Comparison of ENCODE assay signal across 2 cellular contexts in genomic region chr9:124335320-124335707, GRCh38.
A peak's percentile ranks its signal among the peaks of the same experiment; 100 is the strongest.
TF ChIP-seq lines count a peak whose summit lies in the region.

No MANE protein-coding gene starts in this region.

TF ChIP-seq in IMR-90, 13 proteins besides CTCF, POLR2A, EP300 and RAD21:
- TF ChIP-seq CEBPB (IDR thresholded peaks at IDR 0.05; ENCODE audit: low read depth, low read length) (peak; percentile 46; the same call in 1 of the 2 replicates), RFX5 (IDR thresholded peaks at IDR 0.05; ENCODE audit: low read depth, low read length) (no peak), SMC3 (IDR thresholded peaks at IDR 0.05; ENCODE audit: low read depth, low read length) (no peak), USF2 (IDR thresholded peaks at IDR 0.05; ENCODE audit: low read depth, low read length) (no peak), FOS (IDR thresholded peaks at IDR 0.05; ENCODE audit: low read depth, low read length) (no peak), ELK1 (IDR thresholded peaks at IDR 0.05; ENCODE audit: borderline replicate concordance, low read depth, low read length) (no peak)
TF ChIP-seq in IMR-90: peak in this region for 1.

TF ChIP-seq in GM12878, 131 proteins besides CTCF, POLR2A, EP300 and RAD21:
- no peak for TF ChIP-seq ATF2 (IDR thresholded peaks at IDR 0.05; ENCODE audit: low read length)
- TF ChIP-seq LARP7 (IDR thresholded peaks at IDR 0.05) = no peak
- no peak for TF ChIP-seq CEBPZ (IDR thresholded peaks at IDR 0.05; ENCODE audit: low read depth, low read length)
- TF ChIP-seq SMC3 (IDR thresholded peaks at IDR 0.05; ENCODE audit: borderline replicate concordance, low read length) = no peak
- no peak for TF ChIP-seq HCFC1 (IDR thresholded peaks at IDR 0.05; ENCODE audit: low read length)
- no peak for TF ChIP-seq SUZ12 (IDR thresholded peaks at IDR 0.05; ENCODE audit: unreplicated experiment)
- TF ChIP-seq FOXM1 (IDR thresholded peaks at IDR 0.05; ENCODE audit: low read depth, low read length) = no peak
- no peak for TF ChIP-seq RBBP5 (conservative IDR thresholded peaks at IDR 0.05)
- TF ChIP-seq MLLT1 (IDR thresholded peaks at IDR 0.05) = no peak
- no peak for TF ChIP-seq RELB (IDR thresholded peaks at IDR 0.05; ENCODE audit: low read depth)
- TF ChIP-seq PBX3 (IDR thresholded peaks at IDR 0.05; ENCODE audit: insufficient replicate concordance, low read depth, low read length) = no peak
- TF ChIP-seq E2F8 (IDR thresholded peaks at IDR 0.05; ENCODE audit: low read depth, partially characterized antibody) = no peak
- TF ChIP-seq NKRF (conservative IDR thresholded peaks at IDR 0.05) = no peak
- TF ChIP-seq SMAD1 (IDR thresholded peaks at IDR 0.05; ENCODE audit: low read depth, partially characterized antibody) = no peak
- TF ChIP-seq BRCA1 (IDR thresholded peaks at IDR 0.05; ENCODE audit: low read depth, low read length) = no peak
- no peak for TF ChIP-seq JUND (IDR thresholded peaks at IDR 0.05; ENCODE audit: low read depth, low read length)
- no peak for TF ChIP-seq STAT1 (conservative IDR thresholded peaks at IDR 0.05)
- no peak for TF ChIP-seq EZH2 (IDR thresholded peaks at IDR 0.05; ENCODE audit: borderline replicate concordance, control insufficient read depth, low read depth, low read length)
- TF ChIP-seq SMAD5 (IDR thresholded peaks at IDR 0.05; ENCODE audit: low read depth) = no peak
- TF ChIP-seq ZNF274 (IDR thresholded peaks at IDR 0.05; ENCODE audit: insufficient read depth, insufficient read length) = no peak
TF ChIP-seq in GM12878: peak in this region for 0.
